Comparison of ENCODE assay signal across 8 cellular contexts in genomic region chr1:209755926-209756607, GRCh38. TPM values are rescaled to one million over a fixed set of nuclear protein-coding genes. Genes with fewer than 3 reads are reported as not detected.
DNase-seq lines count a peak whose midpoint lies in the region; ATAC-seq and TF ChIP-seq lines count a peak whose summit lies in the region.

TSS of gene TRAF3IP3 (plus strand) at chr1:209756053. CDS start at chr1:209760040, 3,987 bp downstream.

- no peaks in the 10 kb centered on the region for H4K20me1 ChIP-seq in hepatocyte (ENCODE audit: insufficient read depth, poor library complexity, severe bottlenecking)

- H3K4me3 ChIP-seq in lower lobe of right lung (peak within 1 kb of the TSS; percentile 46), thymus (ENCODE audit: low read length) (peak within 1 kb of the TSS; percentile 61), hepatocyte (no peak within 1 kb of the TSS), BE2C (ENCODE audit: low read depth, low read length) (no peak within 1 kb of the TSS)

- H3K36me3 ChIP-seq in lower lobe of right lung, result no peaks in the 10 kb centered on the region
- peaks cover 20% of the 10 kb centered on the region for H3K36me3 ChIP-seq in thymus (ENCODE audit: control insufficient read depth, insufficient read depth)
- H3K36me3 ChIP-seq in hepatocyte (replicated peaks; ENCODE audit: insufficient read depth, low read depth), result no peaks in the 10 kb centered on the region
- H3K36me3 ChIP-seq in BE2C, result no peaks in the 10 kb centered on the region

- no peak within 1 kb of the TSS for H2AFZ ChIP-seq in hepatocyte

- no peaks in the 10 kb centered on the region for H3K4me1 ChIP-seq in lower lobe of right lung
- peaks cover 33% of the 10 kb centered on the region for H3K4me1 ChIP-seq in thymus (ENCODE audit: control insufficient read depth, insufficient read depth, low read length)
- no peaks in the 10 kb centered on the region for H3K4me1 ChIP-seq in hepatocyte (ENCODE audit: insufficient read depth)
- no peaks in the 10 kb centered on the region for H3K4me1 ChIP-seq in BE2C

- intact Hi-C loops in lower lobe of right lung (cut with DNase I), result no loop called here

- DNase-seq in GM10266 (ENCODE audit: extremely low spot score), result peak; percentile 69
- peak; percentile 97 for DNase-seq in MV-4-11 (lab: John Stamatoyannopoulos, UW)
- DNase-seq in activated T-cell treated with anti-CD3 and anti-CD28 coated beads for 24 hours (ENCODE audit: low read depth), result peak; percentile 71
- peak; percentile 61 for DNase-seq in lower lobe of right lung
- DNase-seq in hepatocyte (ENCODE audit: low spot score), result no peak
- no peak for DNase-seq in BE2C

- H3K9me2 ChIP-seq in hepatocyte (replicated peaks; ENCODE audit: insufficient read depth), result no peaks in the 10 kb centered on the region

- no peak for TF ChIP-seq CTCF in GM10266 (IDR thresholded peaks at IDR 0.05; ENCODE audit: control insufficient read depth, insufficient read depth, low read depth, missing control alignments)
- TF ChIP-seq CTCF in lower lobe of right lung (IDR thresholded peaks at IDR 0.05), result no peak
- no peak for TF ChIP-seq CTCF in hepatocyte (IDR thresholded peaks at IDR 0.05; ENCODE audit: poor library complexity)
- no peak for TF ChIP-seq CTCF in BE2C (IDR thresholded peaks at IDR 0.05; ENCODE audit: low read depth, low read length)

- H3K27me3 ChIP-seq in lower lobe of right lung (ENCODE audit: low read depth) (no peaks in the 10 kb centered on the region), thymus (ENCODE audit: control insufficient read depth, insufficient read depth) (no peaks in the 10 kb centered on the region), hepatocyte (no peaks in the 10 kb centered on the region), BE2C (no peaks in the 10 kb centered on the region)

- no peak within 1 kb of the TSS for H3K4me2 ChIP-seq in hepatocyte

- peak; percentile 77 for ATAC-seq in GM21717 (IDR thresholded peaks at IDR 0.05; ENCODE audit: unreplicated experiment)
- ATAC-seq in lower lobe of right lung, result peak; percentile 80 to 88

- H3K27ac ChIP-seq in lower lobe of right lung (peak within 1 kb of the TSS; percentile 69), thymus (ENCODE audit: low read depth) (peak within 1 kb of the TSS; percentile 97), hepatocyte (no peak within 1 kb of the TSS)

- 6% methylated on average over 10 of the region's 10 CpGs for WGBS in thymus
- 71% methylated on average over 10 of the region's 10 CpGs for WGBS in hepatocyte (ENCODE audit: low lambda C conversion rate, missing lambda C conversion rate)

- no peaks in the 10 kb centered on the region for H3K9me3 ChIP-seq in lower lobe of right lung
- H3K9me3 ChIP-seq in thymus (ENCODE audit: control insufficient read depth), result no peaks in the 10 kb centered on the region
- no peaks in the 10 kb centered on the region for H3K9me3 ChIP-seq in hepatocyte (ENCODE audit: low read depth)
- no peaks in the 10 kb centered on the region for H3K9me3 ChIP-seq in BE2C

- no peaks in the 10 kb centered on the region for H3K79me2 ChIP-seq in hepatocyte

RNA-seq across cellular contexts. Expression of gene TRAF3IP3, which starts in this region (rescaled TPM):
- total RNA-seq in lower lobe of right lung (12.4 TPM), hepatocyte (0.13 and 0.20 TPM in 2 replicates)
- polyA plus RNA-seq in thymus (142 TPM), hepatocyte (0.16 TPM in 1 of 2 replicates, not detected in the other)
- 0.40 TPM for polyA plus RNA-seq in BE2C (2012; ENCODE audit: insufficient read depth, insufficient read length, low read depth)

Comparison
In these comparisons a context has a peak if more than half of its experiments do, and no peak if none do; other contexts are left out.
1. RNA of gene TRAF3IP3 (total RNA-seq): 12.4 TPM in lower lobe of right lung (single experiment); 0.13 to 0.20 TPM in hepatocyte; every median in the first group is over 10 times any median in the second.
2. RNA of gene TRAF3IP3 (polyA plus RNA-seq): 142 TPM in thymus (single experiment); 0.16 TPM in hepatocyte; every median in the first group is over 100 times any median in the second.
3. DNase-seq: peak in GM10266 (single experiment), MV-4-11 (single experiment), activated T-cell treated with anti-CD3 and anti-CD28 coated beads for 24 hours (single experiment) and lower lobe of right lung (single experiment); none in hepatocyte (single experiment) and BE2C (single experiment).
4. H3K4me3 ChIP-seq: peak in lower lobe of right lung (single experiment) and thymus (single experiment); none in hepatocyte (single experiment) and BE2C (single experiment).